Comparison of ENCODE assay signal across 8 cellular contexts in the genomic region with DNA sequence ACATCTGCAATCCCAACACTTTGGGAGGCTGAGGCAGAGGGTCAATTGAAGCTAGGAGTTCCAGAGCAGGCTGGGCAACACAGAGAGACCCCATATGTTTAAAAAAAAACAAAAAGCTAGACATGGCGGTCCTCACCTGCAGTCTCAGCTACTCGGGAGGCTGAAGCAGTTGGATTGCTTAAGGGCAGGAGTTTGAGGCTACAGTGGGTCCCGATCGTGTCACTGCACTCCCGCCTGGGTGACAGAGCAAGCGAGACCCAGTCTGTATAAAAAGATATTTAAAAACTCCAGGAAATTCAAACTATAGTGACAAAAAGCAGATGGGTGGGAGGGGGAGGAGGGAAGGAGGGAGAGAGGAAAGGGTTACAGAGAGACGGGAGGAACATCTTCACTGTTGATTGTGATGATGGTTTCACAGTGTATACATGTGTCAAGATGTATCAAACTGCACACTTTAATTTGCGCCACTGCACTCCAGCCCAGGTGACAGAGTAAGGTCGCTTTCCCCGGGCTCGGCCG.
DNase-seq lines count a peak whose midpoint lies in the region; ATAC-seq lines count a peak whose summit lies in the region.

No MANE protein-coding gene starts in this region.

- peak overlapping the region; percentile 95 for H3K9ac ChIP-seq in mucosa of stomach (ENCODE audit: low read length)

- H3K4me1 ChIP-seq in mucosa of stomach (ENCODE audit: control insufficient read depth, insufficient read depth, low read length) = peaks cover 25% of the 10 kb centered on the region

- no peaks in the 10 kb centered on the region for H3K36me3 ChIP-seq in mucosa of stomach (ENCODE audit: control insufficient read depth, insufficient read depth, low read length)

- H3K27ac ChIP-seq in caudate nucleus (ENCODE audit: low read depth, low read length) = peak overlapping the region; percentile 90

- no peak for ATAC-seq in HG03342 (IDR thresholded peaks at IDR 0.05; ENCODE audit: unreplicated experiment)
- ATAC-seq in GM21529 (IDR thresholded peaks at IDR 0.05; ENCODE audit: unreplicated experiment) = no peak

- H3K27me3 ChIP-seq in mucosa of stomach (ENCODE audit: control insufficient read depth, insufficient read depth, low read length) = no peaks in the 10 kb centered on the region

- no peaks in the 10 kb centered on the region for H3K9me3 ChIP-seq in mucosa of stomach (ENCODE audit: control insufficient read depth, low read length)

- H3K4me3 ChIP-seq in mucosa of stomach (ENCODE audit: low read length) = peak overlapping the region; percentile 85

- DNase-seq in NCI-H748 (lab: John Stamatoyannopoulos, UW; ENCODE audit: unreplicated experiment) = peak; percentile 54
- DNase-seq in NCI-H748 treated with DMSO at 0.1 percent for 48 hours (lab: John Stamatoyannopoulos, UW) = no peak
- peak; percentile 60 for DNase-seq in NCI-H146 (lab: John Stamatoyannopoulos, UW)
- no peak for DNase-seq in caudate nucleus (lab: John Stamatoyannopoulos, UW)
- DNase-seq in SHP77 (lab: John Stamatoyannopoulos, UW) = no peak

Comparison
In these comparisons a context has a peak if more than half of its experiments do, and no peak if none do; other contexts are left out.
1. DNase-seq: peak in NCI-H748 (single experiment) and NCI-H146 (single experiment); none in NCI-H748 treated with DMSO at 0.1 percent for 48 hours (single experiment), caudate nucleus (0 of 61) and SHP77 (0 of 2).